Comparison of ENCODE assay signal across 9 cellular contexts in the genomic region with DNA sequence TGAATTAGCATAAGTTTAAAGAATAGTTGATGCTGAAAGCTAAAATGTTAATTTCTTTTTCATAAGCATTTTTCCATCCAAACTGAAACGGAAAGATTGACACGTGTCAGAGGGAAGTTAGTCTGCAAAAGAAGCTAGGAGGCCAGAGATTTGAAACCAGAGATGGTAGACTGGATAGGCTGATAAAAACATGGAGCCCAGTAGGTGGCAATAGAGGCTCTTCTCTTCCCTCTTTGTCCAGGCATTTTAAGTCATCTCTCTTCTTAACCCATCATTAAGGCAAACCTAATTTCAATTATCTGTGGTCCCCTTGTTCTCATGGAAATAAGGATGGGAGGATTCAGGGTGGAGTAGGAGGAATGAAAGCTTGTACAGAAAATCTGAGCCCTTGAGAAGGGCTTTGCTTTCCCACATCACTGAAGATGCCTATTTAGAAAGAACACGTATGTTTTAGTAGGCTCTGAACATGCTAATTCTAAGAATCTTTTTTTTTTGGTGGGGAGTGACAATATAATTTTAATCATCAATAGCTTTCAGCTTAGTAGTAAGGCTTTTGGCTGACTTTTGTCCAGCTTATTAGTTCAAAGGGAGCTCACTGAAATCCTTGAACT.
DNase-seq lines count a peak whose midpoint lies in the region; ATAC-seq and TF ChIP-seq lines count a peak whose summit lies in the region.
"Had no signal": no experiment of that assay in that cellular context is flagged by ENCODE, and none has a peak within 500 bp of the region (broad histone marks: within the 10 kb centered on the region; RNA-seq: fewer than 3 reads in every experiment).

No MANE protein-coding gene starts in this region.

- no peak for TF ChIP-seq POLR2A in tibial nerve (IDR thresholded peaks at IDR 0.05)

- TF ChIP-seq EP300 in tibial nerve (IDR thresholded peaks at IDR 0.05): no peak

- H3K27me3 ChIP-seq in WERI-Rb-1 (ENCODE audit: insufficient read depth, low read depth, severe bottlenecking): no peaks in the 10 kb centered on the region
- no peaks in the 10 kb centered on the region for H3K27me3 ChIP-seq in hepatocyte
- H3K27me3 ChIP-seq in tibial nerve: no peaks in the 10 kb centered on the region
- H3K27me3 ChIP-seq: BLaER1 treated with 17β-estradiol and CSF1 and Interleukin-3, amounts not matched to agents 10 nM and 100 nM had no signal

- H3K27ac ChIP-seq in WERI-Rb-1: no peak overlapping the region
- H3K27ac ChIP-seq in hepatocyte: no peak overlapping the region
- no peak overlapping the region for H3K27ac ChIP-seq in tibial nerve
- H3K27ac ChIP-seq: BLaER1 treated with 17β-estradiol and CSF1 and Interleukin-3, amounts not matched to agents 10 nM and 100 nM had no signal

- H3K79me2 ChIP-seq in hepatocyte: no peaks in the 10 kb centered on the region

- no peaks in the 10 kb centered on the region for H3K36me3 ChIP-seq in WERI-Rb-1
- H3K36me3 ChIP-seq in hepatocyte (replicated peaks; ENCODE audit: insufficient read depth, low read depth): no peaks in the 10 kb centered on the region
- no peaks in the 10 kb centered on the region for H3K36me3 ChIP-seq in tibial nerve
- H3K36me3 ChIP-seq: BLaER1 treated with 17β-estradiol and CSF1 and Interleukin-3, amounts not matched to agents 10 nM and 100 nM had no signal

- H3K4me3 ChIP-seq in WERI-Rb-1 (ENCODE audit: low read depth, low read length): no peak overlapping the region
- H3K4me3 ChIP-seq in hepatocyte: no peak overlapping the region
- H3K4me3 ChIP-seq in tibial nerve: no peak overlapping the region
- H3K4me3 ChIP-seq: BLaER1 treated with 17β-estradiol and CSF1 and Interleukin-3, amounts not matched to agents 10 nM and 100 nM had no signal

- H4K20me1 ChIP-seq in hepatocyte (ENCODE audit: insufficient read depth, poor library complexity, severe bottlenecking): no peaks in the 10 kb centered on the region
- H4K20me1 ChIP-seq: BLaER1 treated with 17β-estradiol and CSF1 and Interleukin-3, amounts not matched to agents 10 nM and 100 nM had no signal

- H3K9me3 ChIP-seq in WERI-Rb-1 (ENCODE audit: severe bottlenecking) (no peaks in the 10 kb centered on the region), hepatocyte (ENCODE audit: low read depth) (no peaks in the 10 kb centered on the region), tibial nerve (no peaks in the 10 kb centered on the region)
- H3K9me3 ChIP-seq: BLaER1 treated with 17β-estradiol and CSF1 and Interleukin-3, amounts not matched to agents 10 nM and 100 nM had no signal

- H2AFZ ChIP-seq in hepatocyte: no peak overlapping the region

- ATAC-seq in GM19467 (IDR thresholded peaks at IDR 0.05; ENCODE audit: unreplicated experiment): no peak
- ATAC-seq in GM19324 (IDR thresholded peaks at IDR 0.05; ENCODE audit: low FRiP score, unreplicated experiment): no peak

- DNase-seq in NCI-H510A treated with DMSO at 0.1 percent for 48 hours (lab: John Stamatoyannopoulos, UW) (peak; percentile 66), NCI-H510A (lab: John Stamatoyannopoulos, UW) (no peak), NCI-H2081 (lab: John Stamatoyannopoulos, UW) (peak; percentile 22 to 52), WERI-Rb-1 (peak; percentile 32), hepatocyte (ENCODE audit: low spot score) (peak; percentile 73), tibial nerve (ENCODE audit: low spot score in 2 of 2) (peak in 1 of 2 donors; percentile 51)

- no peaks in the 10 kb centered on the region for H3K4me1 ChIP-seq in hepatocyte (ENCODE audit: insufficient read depth)
- H3K4me1 ChIP-seq in tibial nerve: no peaks in the 10 kb centered on the region
- H3K4me1 ChIP-seq: BLaER1 treated with 17β-estradiol and CSF1 and Interleukin-3, amounts not matched to agents 10 nM and 100 nM had no signal

- WGBS in hepatocyte (ENCODE audit: low lambda C conversion rate, missing lambda C conversion rate): 29% methylated on average over 3 of the region's 3 CpGs
- WGBS in tibial nerve, 2 donors: 29% methylated on average over 3 of the region's 3 CpGs

- peak; percentile 70 for TF ChIP-seq CTCF in WERI-Rb-1 (IDR thresholded peaks at IDR 0.05; ENCODE audit: low read depth, low read length)
- TF ChIP-seq CTCF in hepatocyte (IDR thresholded peaks at IDR 0.05; ENCODE audit: poor library complexity): peak; percentile 78
- TF ChIP-seq CTCF in tibial nerve (IDR thresholded peaks at IDR 0.05): peak; percentile 40 to 62 (median 54)

- no peaks in the 10 kb centered on the region for H3K9me2 ChIP-seq in hepatocyte (replicated peaks; ENCODE audit: insufficient read depth)

- no peak overlapping the region for H3K4me2 ChIP-seq in hepatocyte
- H3K4me2 ChIP-seq: BLaER1 treated with 17β-estradiol and CSF1 and Interleukin-3, amounts not matched to agents 10 nM and 100 nM had no signal
